ENCODE assay signal across 7 cellular contexts in the genomic region with DNA sequence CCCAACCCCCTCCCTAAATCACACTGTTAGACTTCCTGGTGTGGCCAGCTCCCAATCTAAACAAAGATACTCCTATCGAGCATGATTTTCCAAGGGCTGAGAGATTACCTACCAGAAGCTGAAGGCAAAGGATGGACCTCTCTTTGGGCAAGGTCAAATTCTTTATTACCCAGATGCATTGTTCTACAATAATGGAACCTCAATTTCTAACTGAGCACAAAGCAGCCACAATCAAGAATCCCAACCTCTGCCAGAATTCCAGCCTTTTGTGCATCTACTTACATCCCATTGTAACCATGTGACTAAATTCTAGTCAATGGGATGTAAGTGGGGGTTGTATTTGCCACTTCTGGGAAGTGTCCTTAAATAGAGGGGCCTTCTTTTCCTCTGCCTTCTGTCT.
"Had no signal": no experiment of that assay in that cellular context is flagged by ENCODE, and none has a peak within 500 bp of the region (broad histone marks: within the 10 kb centered on the region; RNA-seq: fewer than 3 reads in every experiment).

No MANE protein-coding gene starts in this region.

- ATAC-seq: K562 had no signal

- DNase-seq: H9, HCEC 1CT, IMR-90 had no signal

- FAIRE-seq: H1, H54, HTR-8/SVneo, K562 had no signal

- H3K4me3 ChIP-seq: K562 had no signal

- H3K9me3 Mint-ChIP-seq: H9 had no signal

- H3K4me3 Mint-ChIP-seq: H9 had no signal

- H3K27ac Mint-ChIP-seq: H9 had no signal
